20 cellular contexts compared by ENCODE assay signal in the genomic region with DNA sequence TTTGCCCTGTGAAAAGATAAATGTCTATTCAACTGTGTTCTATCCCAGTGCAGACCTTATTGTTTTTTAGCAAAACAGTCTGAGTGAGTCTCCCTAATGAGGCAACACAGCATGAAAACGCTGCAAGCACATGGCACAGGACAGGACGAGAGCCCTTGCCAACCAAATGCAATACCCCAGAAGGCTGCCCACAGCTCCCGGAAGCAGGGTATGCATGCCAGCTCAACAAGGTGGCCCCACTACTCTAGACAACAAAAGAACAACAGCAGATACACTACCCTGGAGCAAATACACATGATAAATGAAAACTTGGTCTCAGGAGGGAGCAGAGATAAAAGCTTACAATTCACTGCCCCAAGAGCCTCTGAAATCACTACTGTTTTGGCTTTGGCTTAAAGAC.
DNase-seq lines count a peak whose midpoint lies in the region; ATAC-seq and TF ChIP-seq lines count a peak whose summit lies in the region.
"Had no signal": no experiment of that assay in that cellular context is flagged by ENCODE, and none has a peak within 500 bp of the region (broad histone marks: within the 10 kb centered on the region; RNA-seq: fewer than 3 reads in every experiment).

No MANE protein-coding gene starts in this region.

- DNase-seq in NCI-H1092 treated with DMSO at 0.1 percent for 48 hours (lab: John Stamatoyannopoulos, UW): peak; percentile 24
- DNase-seq in NCI-H1092 (lab: John Stamatoyannopoulos, UW): no peak
- peak; percentile 90 for DNase-seq in NCI-H446 treated with DMSO at 0.1 percent for 48 hours (lab: John Stamatoyannopoulos, UW)
- DNase-seq in cerebellar nuclear complex (lab: John Stamatoyannopoulos, UW): peak; percentile 82 to 85
- DNase-seq in NCI-H1694 (lab: John Stamatoyannopoulos, UW): no peak
- DNase-seq in NCI-H187 (lab: John Stamatoyannopoulos, UW): no peak
- DNase-seq: BE2C; Calu3; DMS79 treated with DMSO at 0.1 percent for 48 hours; MV-4-11; NCI-H1417 treated with DMSO at 0.1 percent for 48 hours; NCI-H1930; NCI-H2227 treated with DMSO at 0.1 percent for 48 hours; NCI-H510A treated with DMSO at 0.1 percent for 48 hours; NCI-H748 treated with DMSO at 0.1 percent for 48 hours; NK-92 treated with Interleukin-12 subunit alpha and Interleukin-12 subunit beta, amount 100 ng/mL, for 24 hours; PC-3 had no signal

- ATAC-seq in GM21825 (IDR thresholded peaks at IDR 0.05; ENCODE audit: unreplicated experiment): no peak
- ATAC-seq: K562, PC-3 had no signal

- H3K9me3 Mint-ChIP-seq in nephron: no peaks in the 10 kb centered on the region

- peaks cover 48% of the 10 kb centered on the region for H3K4me1 Mint-ChIP-seq in nephron

- H3K27ac Mint-ChIP-seq in nephron: peak overlapping the region in 2 of 3 experiments; percentile 46 to 89

- H3K4me3 Mint-ChIP-seq in nephron: no peak overlapping the region

- H3K36me3 Mint-ChIP-seq in nephron (ENCODE audit: low read depth): no peaks in the 10 kb centered on the region

- TF ChIP-seq CTCF in nephron (IDR thresholded peaks at IDR 0.05; ENCODE audit: unreplicated experiment in 3 of 3): no peak

- H3K27me3 Mint-ChIP-seq in nephron (ENCODE audit: low read depth): no peaks in the 10 kb centered on the region

Comparison
In these comparisons a context has a peak if more than half of its experiments do, and no peak if none do; other contexts are left out.
1. DNase-seq: peak in NCI-H1092 treated with DMSO at 0.1 percent for 48 hours (single experiment), NCI-H446 treated with DMSO at 0.1 percent for 48 hours (single experiment) and cerebellar nuclear complex (2 of 2); none in NCI-H1092 (single experiment), NCI-H1694 (single experiment) and NCI-H187 (0 of 2).